Comparison of ENCODE assay signal across 15 cellular contexts in genomic region chr17:45579529-45580495, GRCh38.
A peak's percentile ranks its signal among the peaks of the same experiment; 100 is the strongest.
DNase-seq lines count a peak whose midpoint lies in the region; ATAC-seq, FAIRE-seq and TF ChIP-seq lines count a peak whose summit lies in the region.
"Had no signal": no experiment of that assay in that cellular context is flagged by ENCODE, and none has a peak within 500 bp of the region (broad histone marks: within the 10 kb centered on the region; RNA-seq: fewer than 3 reads in every experiment).

No MANE protein-coding gene starts in this region.

- no peak overlapping the region for H3K4me3 ChIP-seq in CD4-positive, CD25-positive, alpha-beta regulatory T cell (ENCODE audit: low read depth, low read length)
- H3K4me3 ChIP-seq in endodermal cell (ENCODE audit: low read length) = no peak overlapping the region
- no peak overlapping the region for H3K4me3 ChIP-seq in neuronal stem cell (ENCODE audit: low read length in 2 of 2)
- H3K4me3 ChIP-seq: lung, pancreas, spleen had no signal

- no peak overlapping the region for H2BK12ac ChIP-seq in neuronal stem cell (ENCODE audit: low read length)

- no peak for TF ChIP-seq CTCF in endodermal cell (conservative IDR thresholded peaks at IDR 0.05)

- H3K9ac ChIP-seq in endodermal cell (ENCODE audit: extremely low read depth, low read length, poor library complexity, severe bottlenecking) (no peak overlapping the region), neuronal stem cell (ENCODE audit: low read depth, low read length, poor library complexity) (no peak overlapping the region)

- 80 to 87% methylated on average over 7 of the region's 7 CpGs for WGBS in endodermal cell (ENCODE audit: insufficient coverage in 1 of 2, insufficient read length in 1 of 2), 2 experiments
- WGBS in neuronal stem cell (ENCODE audit: extremely low coverage in 2 of 2, insufficient read length in 2 of 2, insufficient replicate concordance in 1 of 2), 2 donors = no CpG with 5 or more reads among the region's 7 CpGs

- H3K4me2 ChIP-seq in neuronal stem cell (ENCODE audit: insufficient read depth, low read length, poor library complexity, severe bottlenecking) = no peak overlapping the region

- no peak overlapping the region for H2BK5ac ChIP-seq in neuronal stem cell (ENCODE audit: low read length)

- H3K4ac ChIP-seq in neuronal stem cell (ENCODE audit: low read length) = no peak overlapping the region

- H3K27me3 Mint-ChIP-seq in CD4-positive, CD25-positive, alpha-beta regulatory T cell = no peaks in the 10 kb centered on the region
- no peaks in the 10 kb centered on the region for H3K27me3 Mint-ChIP-seq in endodermal cell (ENCODE audit: insufficient read depth)
- H3K27me3 Mint-ChIP-seq: activated B cell treated with CpG ODN at 0.5 μM for 24 hours had no signal

- H3K4me1 Mint-ChIP-seq in CD4-positive, CD25-positive, alpha-beta regulatory T cell = peaks cover 29 to 87% (median 73%) of the 10 kb centered on the region in 4 donors
- peaks cover 30% of the 10 kb centered on the region for H3K4me1 Mint-ChIP-seq in endodermal cell

- peak overlapping the region in 2 of 3 donors; percentile 20 to 37 for H3K27ac Mint-ChIP-seq in CD4-positive, CD25-positive, alpha-beta regulatory T cell
- H3K27ac Mint-ChIP-seq in endodermal cell = no peak overlapping the region
- H3K27ac Mint-ChIP-seq: activated B cell treated with CpG ODN at 0.5 μM for 24 hours had no signal

- H2AFZ ChIP-seq in neuronal stem cell (ENCODE audit: low read length) = no peak overlapping the region

- H3K27ac ChIP-seq in CD4-positive, CD25-positive, alpha-beta regulatory T cell (ENCODE audit: insufficient read depth, low read length, poor library complexity, severe bottlenecking) = peak overlapping the region; percentile 6
- no peak overlapping the region for H3K27ac ChIP-seq in endodermal cell (ENCODE audit: low read depth, low read length)
- H3K27ac ChIP-seq in neuronal stem cell (replicated peaks; ENCODE audit: low read length) = no peak overlapping the region
- H3K27ac ChIP-seq: pancreas, spleen had no signal

- no peak overlapping the region for H2AK5ac ChIP-seq in neuronal stem cell (ENCODE audit: low read depth, low read length)

- H3K23ac ChIP-seq in neuronal stem cell (ENCODE audit: low read depth, low read length, poor library complexity) = peak overlapping the region; percentile 4

- H3K27me3 ChIP-seq in CD4-positive, CD25-positive, alpha-beta regulatory T cell (ENCODE audit: control insufficient read depth, insufficient read depth, low read length) = no peaks in the 10 kb centered on the region
- no peaks in the 10 kb centered on the region for H3K27me3 ChIP-seq in endodermal cell (ENCODE audit: control insufficient read depth, insufficient read depth, low read length, poor library complexity, severe bottlenecking)
- no peaks in the 10 kb centered on the region for H3K27me3 ChIP-seq in neuronal stem cell (ENCODE audit: control insufficient read depth in 3 of 3, insufficient read depth in 3 of 3, low read depth in 1 of 3, low read length in 3 of 3)
- H3K27me3 ChIP-seq: pancreas, spleen had no signal

- no peak overlapping the region for H3K18ac ChIP-seq in neuronal stem cell (ENCODE audit: low read length)

- ATAC-seq in CD4-positive, CD25-positive, alpha-beta regulatory T cell (ENCODE audit: low read depth in 2 of 2) = no peak
- ATAC-seq: pancreas had no signal

- no peak overlapping the region for H4K8ac ChIP-seq in neuronal stem cell (ENCODE audit: low read depth, low read length)

- H3K79me1 ChIP-seq in neuronal stem cell (ENCODE audit: low read depth, low read length) = peaks cover 23% of the 10 kb centered on the region

- no peak overlapping the region for H2BK120ac ChIP-seq in neuronal stem cell (ENCODE audit: low read depth, low read length)

- no peak for DNase-seq in CD4-positive, CD25-positive, alpha-beta regulatory T cell
- DNase-seq in HTR-8/SVneo (ENCODE audit: insufficient read length, low spot score) (no peak), endodermal cell (peak; percentile 71), neuronal stem cell (ENCODE audit: low spot score) (no peak), germinal center (ENCODE audit: low spot score) (no peak), GM19238 (ENCODE audit: insufficient read length, low spot score) (no peak), SHP77 treated with DMSO at 0.1 percent for 48 hours (lab: John Stamatoyannopoulos, UW) (no peak), NCI-H510A (lab: John Stamatoyannopoulos, UW) (no peak)
- DNase-seq: activated B cell treated with CpG ODN at 0.5 μM for 24 hours, aorta, NCI-H146, NCI-H446, pancreas, spleen had no signal

- H3K14ac ChIP-seq in neuronal stem cell (ENCODE audit: low read length) = no peak overlapping the region

- no peak overlapping the region for H4K91ac ChIP-seq in neuronal stem cell (ENCODE audit: low read depth, low read length, poor library complexity)

- peak overlapping the region in 2 of 4 donors; percentile 0 to 43 for H3K4me3 Mint-ChIP-seq in CD4-positive, CD25-positive, alpha-beta regulatory T cell
- H3K4me3 Mint-ChIP-seq in endodermal cell = no peak overlapping the region
- H3K4me3 Mint-ChIP-seq: activated B cell treated with CpG ODN at 0.5 μM for 24 hours had no signal

- no peaks in the 10 kb centered on the region for H3K9me3 ChIP-seq in CD4-positive, CD25-positive, alpha-beta regulatory T cell (ENCODE audit: control insufficient read depth in 2 of 2, low read length in 2 of 2)
- H3K9me3 ChIP-seq in endodermal cell (ENCODE audit: control insufficient read depth, low read length) = no peaks in the 10 kb centered on the region
- no peaks in the 10 kb centered on the region for H3K9me3 ChIP-seq in neuronal stem cell (replicated peaks in 1 of 2; ENCODE audit: control insufficient read depth in 2 of 2, insufficient read depth in 1 of 2, low read depth in 1 of 2, low read length in 2 of 2)
- H3K9me3 ChIP-seq: pancreas, spleen had no signal

- peak; percentile 4 for FAIRE-seq in HTR-8/SVneo (lab: Jason Lieb, UNC)
- FAIRE-seq: pancreas had no signal

- peaks cover 42% of the 10 kb centered on the region for H3K4me1 ChIP-seq in CD4-positive, CD25-positive, alpha-beta regulatory T cell (ENCODE audit: control insufficient read depth, insufficient read depth, low read length, poor library complexity, severe bottlenecking)
- H3K4me1 ChIP-seq in endodermal cell (ENCODE audit: control insufficient read depth, insufficient read depth, low read length) = peaks cover 3% of the 10 kb centered on the region
- H3K4me1 ChIP-seq in neuronal stem cell (ENCODE audit: control insufficient read depth in 2 of 2, insufficient read depth in 1 of 2, low read depth in 1 of 2, low read length in 2 of 2) = peaks cover 3 to 6% of the 10 kb centered on the region in 2 donors

- peaks cover 27% of the 10 kb centered on the region for H3K36me3 Mint-ChIP-seq in CD4-positive, CD25-positive, alpha-beta regulatory T cell
- H3K36me3 Mint-ChIP-seq in endodermal cell (ENCODE audit: low read depth) = peaks cover 32% of the 10 kb centered on the region

- peaks cover 27% of the 10 kb centered on the region for H3K36me3 ChIP-seq in CD4-positive, CD25-positive, alpha-beta regulatory T cell (ENCODE audit: control insufficient read depth, insufficient read depth, low read length)
- H3K36me3 ChIP-seq in endodermal cell (ENCODE audit: control insufficient read depth, insufficient read depth, low read length) = peaks cover 16% of the 10 kb centered on the region
- peaks cover 3 to 73% of the 10 kb centered on the region in 2 donors for H3K36me3 ChIP-seq in neuronal stem cell (replicated peaks in 1 of 2; ENCODE audit: control insufficient read depth in 2 of 2, insufficient read depth in 2 of 2, low read length in 2 of 2)
- H3K36me3 ChIP-seq: pancreas had no signal

- no peaks in the 10 kb centered on the region for H3K9me3 Mint-ChIP-seq in CD4-positive, CD25-positive, alpha-beta regulatory T cell
- H3K9me3 Mint-ChIP-seq in endodermal cell = peaks cover 4% of the 10 kb centered on the region
- H3K9me3 Mint-ChIP-seq: activated B cell treated with CpG ODN at 0.5 μM for 24 hours had no signal

- H2BK15ac ChIP-seq in neuronal stem cell (ENCODE audit: low read length) = no peak overlapping the region
